In the genomic region with DNA sequence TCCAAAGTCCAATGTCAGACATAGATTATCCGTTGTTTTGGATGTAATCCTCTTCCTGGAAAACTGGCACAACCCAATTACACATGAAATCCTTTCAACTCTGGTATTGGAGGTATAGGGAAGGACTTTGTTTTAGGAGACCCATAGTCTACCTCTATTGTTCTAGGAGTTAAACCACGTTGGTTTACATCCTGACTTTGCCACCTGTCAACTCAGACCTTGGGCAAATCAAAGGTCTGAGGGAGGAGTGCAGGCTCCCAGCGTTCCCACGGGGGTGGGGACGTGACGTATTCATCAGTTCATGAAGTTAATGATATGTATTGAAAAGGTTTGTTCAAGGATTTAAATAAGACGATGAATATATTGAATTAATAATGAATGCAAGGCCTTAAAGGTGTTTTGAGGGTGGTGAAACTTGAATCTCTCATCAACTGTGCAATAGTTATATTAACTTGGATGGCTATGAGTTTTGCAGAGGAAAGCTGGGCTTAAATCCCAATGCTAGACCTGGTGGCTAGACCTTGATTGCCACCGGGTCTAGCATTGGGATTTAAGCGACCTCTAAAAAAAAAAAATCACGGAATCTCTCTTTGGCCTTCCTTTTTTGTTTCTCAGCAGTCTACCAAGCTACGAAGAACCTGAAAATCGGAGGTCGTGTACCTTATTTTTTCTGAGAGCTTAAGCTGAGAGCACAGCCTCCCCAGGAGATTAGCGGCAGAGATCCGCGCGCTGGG, we compare ENCODE assay signal across 1 cellular context.
TF ChIP-seq lines count a peak whose summit lies in the region.

No MANE protein-coding gene starts in this region.

TF ChIP-seq in HCT116, 20 proteins besides CTCF, POLR2A, EP300 and RAD21 (continued from another document):
- no peak for TF ChIP-seq CEBPB (IDR thresholded peaks at IDR 0.05; ENCODE audit: low read depth)
- no peak for TF ChIP-seq POLR2AphosphoS5 (IDR thresholded peaks at IDR 0.05; ENCODE audit: low read depth, low read length)
- TF ChIP-seq ZFX (IDR thresholded peaks at IDR 0.05): no peak
- no peak for TF ChIP-seq EGR1 (IDR thresholded peaks at IDR 0.05; ENCODE audit: low read depth)
- no peak for TF ChIP-seq YY1 (IDR thresholded peaks at IDR 0.05; ENCODE audit: extremely low read depth, insufficient replicate concordance, low read depth, low read length)
- TF ChIP-seq EZH2phosphoT487 (IDR thresholded peaks at IDR 0.05; ENCODE audit: borderline replicate concordance): no peak
- no peak for TF ChIP-seq ELF1 (IDR thresholded peaks at IDR 0.05; ENCODE audit: borderline replicate concordance, low read depth)
- TF ChIP-seq SP1 (IDR thresholded peaks at IDR 0.05; ENCODE audit: low read depth): no peak
- TF ChIP-seq MAX (IDR thresholded peaks at IDR 0.05): no peak
- no peak for TF ChIP-seq SIN3A (IDR thresholded peaks at IDR 0.05; ENCODE audit: low read depth)
- TF ChIP-seq, protein P1, sequence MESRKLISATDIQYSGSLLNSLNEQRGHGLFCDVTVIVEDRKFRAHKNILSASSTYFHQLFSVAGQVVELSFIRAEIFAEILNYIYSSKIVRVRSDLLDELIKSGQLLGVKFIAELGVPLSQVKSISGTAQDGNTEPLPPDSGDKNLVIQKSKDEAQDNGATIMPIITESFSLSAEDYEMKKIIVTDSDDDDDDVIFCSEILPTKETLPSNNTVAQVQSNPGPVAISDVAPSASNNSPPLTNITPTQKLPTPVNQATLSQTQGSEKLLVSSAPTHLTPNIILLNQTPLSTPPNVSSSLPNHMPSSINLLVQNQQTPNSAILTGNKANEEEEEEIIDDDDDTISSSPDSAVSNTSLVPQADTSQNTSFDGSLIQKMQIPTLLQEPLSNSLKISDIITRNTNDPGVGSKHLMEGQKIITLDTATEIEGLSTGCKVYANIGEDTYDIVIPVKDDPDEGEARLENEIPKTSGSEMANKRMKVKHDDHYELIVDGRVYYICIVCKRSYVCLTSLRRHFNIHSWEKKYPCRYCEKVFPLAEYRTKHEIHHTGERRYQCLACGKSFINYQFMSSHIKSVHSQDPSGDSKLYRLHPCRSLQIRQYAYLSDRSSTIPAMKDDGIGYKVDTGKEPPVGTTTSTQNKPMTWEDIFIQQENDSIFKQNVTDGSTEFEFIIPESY (IDR thresholded peaks at IDR 0.05; ENCODE audit: extremely low read depth, insufficient replicate concordance, low read length): no peak
- TF ChIP-seq TCF7L2 (IDR thresholded peaks at IDR 0.05; ENCODE audit: borderline replicate concordance, extremely low read depth, insufficient read depth, insufficient read length): no peak
- no peak for TF ChIP-seq CBX3 (IDR thresholded peaks at IDR 0.05; ENCODE audit: low read depth)
- TF ChIP-seq EZH2 (IDR thresholded peaks at IDR 0.05): no peak
- no peak for TF ChIP-seq SRF (IDR thresholded peaks at IDR 0.05; ENCODE audit: low read depth)
